ENCODE assay signal across 8 cellular contexts in the genomic region with DNA sequence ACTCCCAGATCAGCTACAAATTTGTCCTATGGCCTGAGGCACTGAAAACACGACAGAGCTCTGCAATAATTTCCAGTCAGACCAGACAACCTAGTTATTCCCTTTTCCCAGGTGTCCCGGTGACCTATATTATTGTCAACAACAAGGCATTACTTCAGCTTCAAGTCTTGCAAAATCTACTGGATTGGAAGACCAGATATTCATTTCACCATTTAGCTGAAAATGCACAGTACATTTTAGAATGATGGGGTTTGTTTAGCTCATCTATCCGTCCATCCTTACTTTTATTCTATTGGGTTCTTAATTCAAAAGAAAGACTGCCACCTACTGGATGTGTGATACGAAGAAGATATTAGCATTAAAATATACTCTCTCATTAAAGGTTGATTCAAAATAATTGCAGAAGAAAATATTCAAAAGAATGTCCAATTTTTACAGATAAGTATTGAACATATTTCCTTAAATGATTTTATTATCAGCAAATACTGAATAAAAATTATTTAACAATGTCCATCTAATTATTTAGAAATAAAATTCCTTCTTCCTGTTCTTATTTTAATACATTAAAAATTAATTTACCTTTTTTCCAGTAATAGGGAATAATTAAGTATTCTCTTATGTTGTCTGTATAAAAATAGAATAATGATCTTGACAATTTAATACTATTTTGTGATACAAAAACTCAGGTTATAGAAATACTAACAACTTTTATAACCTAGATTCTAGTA.
A peak's percentile ranks its signal among the peaks of the same experiment; 100 is the strongest.
DNase-seq lines count a peak whose midpoint lies in the region; ATAC-seq, FAIRE-seq and TF ChIP-seq lines count a peak whose summit lies in the region.

No MANE protein-coding gene starts in this region.

- intact Hi-C loops in heart left ventricle (cut with DNase I) (loop anchor here in 3 of 10 donors (5.0 to 10.0 kb wide), 2 partner anchors 818 to 1180 kb away; no protein-coding TSS in a partner anchor), cardiac septum (cut with DNase I) (no loop called here)

- no peaks in the 10 kb centered on the region for H3K4me1 ChIP-seq in heart left ventricle

- TF ChIP-seq POLR2A in heart left ventricle (IDR thresholded peaks at IDR 0.05), result no peak

- no peaks in the 10 kb centered on the region for H3K27me3 ChIP-seq in heart left ventricle

- H3K36me3 ChIP-seq in heart left ventricle, result no peaks in the 10 kb centered on the region

- H3K27ac ChIP-seq in heart left ventricle, result no peak overlapping the region

- no peaks in the 10 kb centered on the region for H3K9me3 ChIP-seq in heart left ventricle

- DNase-seq in heart left ventricle, result no peak
- DNase-seq in cardiac septum (ENCODE audit: low spot score), result no peak
- peak; percentile 72 for DNase-seq in NCI-H82 (lab: John Stamatoyannopoulos, UW)
- DNase-seq in putamen (ENCODE audit: low spot score), result peak; percentile 6
- DNase-seq in NK-92 treated with Interleukin-12 subunit alpha and Interleukin-12 subunit beta, amount 100 ng/mL, for 24 hours (lab: John Stamatoyannopoulos, UW), result no peak
- no peak for DNase-seq in stimulated activated CD4-positive, alpha-beta T cell treated with anti-CD3 and anti-CD28 coated beads, Interleukin-12 subunit alpha, Interleukin-12 subunit beta, amount 100 ng/mL, for 4 hours

- no peak overlapping the region for H3K4me3 ChIP-seq in heart left ventricle

- ATAC-seq in heart left ventricle (no peak), HG03460 (IDR thresholded peaks at IDR 0.05; ENCODE audit: unreplicated experiment) (no peak)

- peak; percentile 25 to 62 (median 42) for TF ChIP-seq CTCF in heart left ventricle (IDR thresholded peaks at IDR 0.05)

- FAIRE-seq in endometrium (lab: Jason Lieb, UNC), result peak; percentile 89

- WGBS in heart left ventricle, 4 donors, result 33 to 40% (median 37%) methylated on average over 4 of the region's 4 CpGs

Comparison
In these comparisons a context has a peak if more than half of its experiments do, and no peak if none do; other contexts are left out.
1. DNase-seq: peak in NCI-H82 (single experiment) and putamen (single experiment); none in heart left ventricle (0 of 5), cardiac septum (single experiment), NK-92 treated with Interleukin-12 subunit alpha and Interleukin-12 subunit beta, amount 100 ng/mL, for 24 hours (single experiment) and stimulated activated CD4-positive, alpha-beta T cell treated with anti-CD3 and anti-CD28 coated beads, Interleukin-12 subunit alpha, Interleukin-12 subunit beta, amount 100 ng/mL, for 4 hours (single experiment).